1 cellular context compared by ENCODE assay signal in genomic region chr2:174341301-174341994, GRCh38.
TF ChIP-seq lines count a peak whose summit lies in the region.

No MANE protein-coding gene starts in this region.

TF ChIP-seq in A549, 52 proteins besides CTCF, POLR2A, EP300 and RAD21 (continued from another document):
- TF ChIP-seq ZC3H11A (IDR thresholded peaks at IDR 0.05) (no peak), EHMT2 (IDR thresholded peaks at IDR 0.05; ENCODE audit: low read depth) (no peak), GATA3 (IDR thresholded peaks at IDR 0.05; ENCODE audit: borderline replicate concordance) (no peak), REST (IDR thresholded peaks at IDR 0.05) (no peak), FOXS1 (CRISPR knock-in tag; IDR thresholded peaks at IDR 0.05) (no peak), HMGXB4 (CRISPR knock-in tag; IDR thresholded peaks at IDR 0.05; ENCODE audit: borderline replicate concordance) (no peak), ESRRA (IDR thresholded peaks at IDR 0.05; ENCODE audit: borderline replicate concordance, low read length) (no peak), ELK1 (IDR thresholded peaks at IDR 0.05; ENCODE audit: low read depth, low read length) (no peak), ZSCAN20 (CRISPR knock-in tag; IDR thresholded peaks at IDR 0.05) (no peak), POLR2AphosphoS2 (conservative IDR thresholded peaks at IDR 0.05; ENCODE audit: low read length) (no peak), SMC3 (IDR thresholded peaks at IDR 0.05) (peak; percentile 85)
